In the genomic region with DNA sequence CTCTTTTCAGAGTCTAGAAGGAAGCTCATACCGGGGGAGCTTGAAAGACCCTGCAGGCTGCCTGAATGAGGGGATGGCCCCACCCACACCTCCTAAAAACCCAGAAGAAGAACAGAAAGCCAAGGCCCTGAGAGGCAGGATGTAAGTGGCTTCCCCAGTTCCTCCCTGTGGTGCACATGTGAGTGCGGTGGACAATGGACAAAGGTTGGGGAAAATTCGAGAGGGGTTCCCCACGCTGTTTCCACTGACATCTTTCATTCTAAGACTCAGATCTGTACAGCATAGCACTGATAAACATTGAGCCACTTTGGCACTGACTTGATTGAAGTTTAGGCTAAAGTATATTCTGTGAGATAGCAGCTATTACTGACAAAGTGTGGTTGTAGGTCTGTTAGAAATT, we compare ENCODE assay signal across 13 cellular contexts.
DNase-seq lines count a peak whose midpoint lies in the region; ATAC-seq and TF ChIP-seq lines count a peak whose summit lies in the region.
"Had no signal": no experiment of that assay in that cellular context is flagged by ENCODE, and none has a peak within 500 bp of the region (broad histone marks: within the 10 kb centered on the region; RNA-seq: fewer than 3 reads in every experiment).

No MANE protein-coding gene starts in this region.

- H3K27ac ChIP-seq in naive thymus-derived CD4-positive, alpha-beta T cell (ENCODE audit: low read depth, low read length), result no peak overlapping the region
- H3K27ac ChIP-seq in adrenal gland, result no peak overlapping the region

- TF ChIP-seq CTCF in adrenal gland (IDR thresholded peaks at IDR 0.05), result no peak

- WGBS in adrenal gland, 4 donors, result 73 to 80% (median 77%) methylated on average over 4 of the region's 4 CpGs

- ATAC-seq in GM18861 (IDR thresholded peaks at IDR 0.05; ENCODE audit: unreplicated experiment) (peak; percentile 53), GM21529 (IDR thresholded peaks at IDR 0.05; ENCODE audit: unreplicated experiment) (peak; percentile 69), HG03457 (IDR thresholded peaks at IDR 0.05; ENCODE audit: unreplicated experiment) (peak; percentile 54)
- ATAC-seq in naive thymus-derived CD4-positive, alpha-beta T cell, result peak; percentile 34
- ATAC-seq: HCT116 had no signal

- H3K9me3 ChIP-seq in naive thymus-derived CD4-positive, alpha-beta T cell (ENCODE audit: control insufficient read depth in 2 of 3, low read length in 3 of 3), result no peaks in the 10 kb centered on the region
- no peaks in the 10 kb centered on the region for H3K9me3 ChIP-seq in adrenal gland (replicated peaks in 1 of 3)

- no peak for TF ChIP-seq POLR2A in adrenal gland (IDR thresholded peaks at IDR 0.05)

- peaks cover 0 to 12% (median 3%) of the 10 kb centered on the region in 7 donors for H3K4me1 Mint-ChIP-seq in naive thymus-derived CD4-positive, alpha-beta T cell

- peak overlapping the region in 1 of 9 donors; percentile 6 for H3K27ac Mint-ChIP-seq in naive thymus-derived CD4-positive, alpha-beta T cell
- H3K27ac Mint-ChIP-seq: nephron had no signal

- POLR2A ChIA-PET in naive thymus-derived CD4-positive, alpha-beta T cell (lab: Charles Lee), result no interaction called here
- POLR2A ChIA-PET in HEK293T (lab: Yijun Ruan, JAX), result no interaction called here

- H3K36me3 ChIP-seq in naive thymus-derived CD4-positive, alpha-beta T cell (ENCODE audit: control insufficient read depth in 2 of 3, insufficient read depth in 3 of 3, low read length in 3 of 3), result peaks cover 0 to 5% (median 0%) of the 10 kb centered on the region in 3 experiments
- peaks cover 0 to 7% of the 10 kb centered on the region in 2 donors for H3K36me3 ChIP-seq in adrenal gland (replicated peaks in 1 of 2)

- H3K36me3 Mint-ChIP-seq in naive thymus-derived CD4-positive, alpha-beta T cell, result peaks cover 0 to 10% (median 0%) of the 10 kb centered on the region in 5 donors

- peak in 1 of 9 donors; percentile 30 for DNase-seq in naive thymus-derived CD4-positive, alpha-beta T cell
- DNase-seq in adrenal gland (no peak), H4 (ENCODE audit: low spot score) (no peak), HEK293T (ENCODE audit: extremely low spot score) (no peak), occipital lobe (lab: John Stamatoyannopoulos, UW) (no peak)
- DNase-seq: IMR-90, NCI-H524, T-helper 1 cell had no signal

- no peak overlapping the region for H3K4me3 ChIP-seq in naive thymus-derived CD4-positive, alpha-beta T cell (ENCODE audit: low read length)
- H3K4me3 ChIP-seq in adrenal gland, result no peak overlapping the region

- H3K27me3 Mint-ChIP-seq in naive thymus-derived CD4-positive, alpha-beta T cell, result peaks cover 0 to 51% (median 7%) of the 10 kb centered on the region in 5 donors

- CTCF ChIA-PET in naive thymus-derived CD4-positive, alpha-beta T cell (lab: Charles Lee), result no interaction called here
- CTCF ChIA-PET in HEK293T (lab: Yijun Ruan, JAX), result no interaction called here

- H3K9me3 Mint-ChIP-seq in naive thymus-derived CD4-positive, alpha-beta T cell, result peaks cover 0 to 3% (median 0%) of the 10 kb centered on the region in 11 donors
- H3K9me3 Mint-ChIP-seq: nephron had no signal

- no peaks in the 10 kb centered on the region for H3K27me3 ChIP-seq in naive thymus-derived CD4-positive, alpha-beta T cell (ENCODE audit: control insufficient read depth in 2 of 2, insufficient read depth in 2 of 2, low read length in 2 of 2)
- no peaks in the 10 kb centered on the region for H3K27me3 ChIP-seq in adrenal gland

- H3K4me1 ChIP-seq in naive thymus-derived CD4-positive, alpha-beta T cell (ENCODE audit: control insufficient read depth in 2 of 2, insufficient read depth in 2 of 2, low read length in 2 of 2), result no peaks in the 10 kb centered on the region
- H3K4me1 ChIP-seq in adrenal gland (replicated peaks in 1 of 2), result no peaks in the 10 kb centered on the region

- intact Hi-C loops in naive thymus-derived CD4-positive, alpha-beta T cell (cut with micrococcal nuclease), result no loop called here
- intact Hi-C loops in adrenal gland (cut with DNase I), result no loop called here

- no peak overlapping the region for H3K4me3 Mint-ChIP-seq in naive thymus-derived CD4-positive, alpha-beta T cell
- H3K4me3 Mint-ChIP-seq: nephron had no signal

TF ChIP-seq in HEK293T, 16 proteins besides CTCF, POLR2A, EP300 and RAD21:
- no peak for TF ChIP-seq LEF1 (IDR thresholded peaks at IDR 0.05; ENCODE audit: borderline replicate concordance)
- TF ChIP-seq FOXK2 (IDR thresholded peaks at IDR 0.05), result no peak
- TF ChIP-seq ELF4 (IDR thresholded peaks at IDR 0.05), result no peak
- no peak for TF ChIP-seq L3MBTL2 (conservative IDR thresholded peaks at IDR 0.05)
- TF ChIP-seq ZNF384 (IDR thresholded peaks at IDR 0.05), result no peak
- no peak for TF ChIP-seq TARDBP (IDR thresholded peaks at IDR 0.05)
- TF ChIP-seq FOXA1 (IDR thresholded peaks at IDR 0.05), result no peak
- no peak for TF ChIP-seq SUZ12 (IDR thresholded peaks at IDR 0.05)
- no peak for TF ChIP-seq BHLHE40 (IDR thresholded peaks at IDR 0.05; ENCODE audit: borderline replicate concordance)
- TF ChIP-seq HDGF (IDR thresholded peaks at IDR 0.05; ENCODE audit: borderline replicate concordance), result no peak
- TF ChIP-seq, protein P1, sequence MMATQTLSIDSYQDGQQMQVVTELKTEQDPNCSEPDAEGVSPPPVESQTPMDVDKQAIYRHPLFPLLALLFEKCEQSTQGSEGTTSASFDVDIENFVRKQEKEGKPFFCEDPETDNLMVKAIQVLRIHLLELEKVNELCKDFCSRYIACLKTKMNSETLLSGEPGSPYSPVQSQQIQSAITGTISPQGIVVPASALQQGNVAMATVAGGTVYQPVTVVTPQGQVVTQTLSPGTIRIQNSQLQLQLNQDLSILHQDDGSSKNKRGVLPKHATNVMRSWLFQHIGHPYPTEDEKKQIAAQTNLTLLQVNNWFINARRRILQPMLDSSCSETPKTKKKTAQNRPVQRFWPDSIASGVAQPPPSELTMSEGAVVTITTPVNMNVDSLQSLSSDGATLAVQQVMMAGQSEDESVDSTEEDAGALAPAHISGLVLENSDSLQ (IDR thresholded peaks at IDR 0.05), result no peak
- TF ChIP-seq FOXM1 (IDR thresholded peaks at IDR 0.05; ENCODE audit: borderline replicate concordance), result no peak
- TF ChIP-seq NFRKB (IDR thresholded peaks at IDR 0.05), result no peak
- TF ChIP-seq SP1 (IDR thresholded peaks at IDR 0.05), result no peak
